In the genomic region with DNA sequence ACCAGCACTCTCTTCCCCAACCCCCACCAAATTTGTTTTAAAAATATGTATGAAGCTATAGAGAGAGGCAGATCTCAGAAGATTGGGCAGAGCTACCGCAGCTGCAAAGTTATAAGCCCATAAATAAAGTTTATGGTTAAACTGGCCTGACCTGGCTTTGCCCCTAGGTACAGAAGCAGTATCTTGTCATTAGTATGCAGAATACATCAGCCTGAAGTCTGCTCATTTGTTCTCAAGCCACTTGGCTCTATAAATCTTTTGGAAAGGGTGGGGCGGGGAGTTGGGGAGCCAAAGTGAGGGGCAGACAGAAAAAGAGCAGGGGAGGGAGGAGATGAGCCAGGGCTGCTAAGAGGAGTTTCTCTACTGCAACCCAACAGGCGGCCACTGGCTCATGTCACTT, we compare ENCODE assay signal across 19 cellular contexts.
"Had no signal": no experiment of that assay in that cellular context is flagged by ENCODE, and none has a peak within 500 bp of the region (broad histone marks: within the 10 kb centered on the region; RNA-seq: fewer than 3 reads in every experiment).

No MANE protein-coding gene starts in this region.

- H3K4me1 ChIP-seq: body of pancreas, left lung, psoas muscle, right atrium auricular region, upper lobe of right lung had no signal

- H3K4me3 ChIP-seq: body of pancreas, cardiac muscle cell, left lung, lung, ovary, psoas muscle, right atrium auricular region, upper lobe of right lung had no signal

- H3K4me1 Mint-ChIP-seq: activated naive CD4-positive, alpha-beta T cell treated with anti-CD3 and anti-CD28 coated beads, Interleukin-2, amount 50 U/mL, for 24 hours; natural killer cell had no signal

- H3K27ac ChIP-seq: body of pancreas, cardiac muscle cell, epithelial cell of prostate, left lung, neutrophil, ovary, psoas muscle, right atrium auricular region, upper lobe of right lung, WERI-Rb-1 had no signal

- H3K9me3 ChIP-seq: body of pancreas, left lung, neutrophil, ovary, psoas muscle, right atrium auricular region, upper lobe of right lung had no signal

- H3K27ac Mint-ChIP-seq: activated CD8-positive, alpha-beta T cell treated with anti-CD3 and anti-CD28 coated beads, Interleukin-2, amount 10 ng/mL, durations not matched to agents 7 days and 5 days; activated naive CD4-positive, alpha-beta T cell treated with anti-CD3 and anti-CD28 coated beads, Interleukin-2, amount 50 U/mL, for 24 hours; natural killer cell had no signal

- ATAC-seq: activated CD8-positive, alpha-beta T cell treated with anti-CD3 and anti-CD28 coated beads, Interleukin-2, amount 10 ng/mL, durations not matched to agents 7 days and 5 days; body of pancreas; left lung; natural killer cell; psoas muscle; stimulated activated naive CD8-positive, alpha-beta T cell treated with anti-CD3 and anti-CD28 coated beads, Interleukin-15, Interleukin-2, amounts not matched to agents 100 U/mL and 50 U/mL, for 24 hours; upper lobe of right lung had no signal

- H3K27me3 ChIP-seq: body of pancreas, cardiac muscle cell, neutrophil, ovary, right atrium auricular region, upper lobe of right lung had no signal

- DNase-seq: activated CD4-positive, alpha-beta T cell treated with anti-CD3 and anti-CD28 coated beads for 1 hour; activated CD4-positive, alpha-beta T cell treated with anti-CD3 and anti-CD28 coated beads, Interleukin-2, amount 50 U/mL, for 1 hour; activated CD8-positive, alpha-beta T cell treated with anti-CD3 and anti-CD28 coated beads, Interleukin-2, amount 10 ng/mL, durations not matched to agents 7 days and 5 days; activated gamma-delta T cell treated with Interleukin-2 at 50 U/mL for 16 hours; body of pancreas; left lung; natural killer cell; ovary; psoas muscle; stimulated activated CD4-positive, alpha-beta T cell treated with anti-CD3 and anti-CD28 coated beads, Interleukin-4, amount 100 ng/mL, for 24 hours; stimulated activated naive CD8-positive, alpha-beta T cell treated with anti-CD3 and anti-CD28 coated beads, Interleukin-15, Interleukin-2, amounts not matched to agents 100 U/mL and 50 U/mL, for 24 hours; upper lobe of right lung; WERI-Rb-1 had no signal

- H3K9me3 Mint-ChIP-seq: activated naive CD4-positive, alpha-beta T cell treated with anti-CD3 and anti-CD28 coated beads, Interleukin-2, amount 50 U/mL, for 24 hours had no signal

- H3K36me3 ChIP-seq: cardiac muscle cell, left lung, neutrophil, ovary, right atrium auricular region, upper lobe of right lung, WERI-Rb-1 had no signal

- H3K36me3 Mint-ChIP-seq: activated naive CD4-positive, alpha-beta T cell treated with anti-CD3 and anti-CD28 coated beads, Interleukin-2, amount 50 U/mL, for 24 hours; natural killer cell had no signal

- H3K4me3 Mint-ChIP-seq: activated CD8-positive, alpha-beta T cell treated with anti-CD3 and anti-CD28 coated beads, Interleukin-2, amount 10 ng/mL, durations not matched to agents 7 days and 5 days; activated naive CD4-positive, alpha-beta T cell treated with anti-CD3 and anti-CD28 coated beads, Interleukin-2, amount 50 U/mL, for 24 hours; natural killer cell had no signal
